1 cellular context compared by ENCODE assay signal in the genomic region with DNA sequence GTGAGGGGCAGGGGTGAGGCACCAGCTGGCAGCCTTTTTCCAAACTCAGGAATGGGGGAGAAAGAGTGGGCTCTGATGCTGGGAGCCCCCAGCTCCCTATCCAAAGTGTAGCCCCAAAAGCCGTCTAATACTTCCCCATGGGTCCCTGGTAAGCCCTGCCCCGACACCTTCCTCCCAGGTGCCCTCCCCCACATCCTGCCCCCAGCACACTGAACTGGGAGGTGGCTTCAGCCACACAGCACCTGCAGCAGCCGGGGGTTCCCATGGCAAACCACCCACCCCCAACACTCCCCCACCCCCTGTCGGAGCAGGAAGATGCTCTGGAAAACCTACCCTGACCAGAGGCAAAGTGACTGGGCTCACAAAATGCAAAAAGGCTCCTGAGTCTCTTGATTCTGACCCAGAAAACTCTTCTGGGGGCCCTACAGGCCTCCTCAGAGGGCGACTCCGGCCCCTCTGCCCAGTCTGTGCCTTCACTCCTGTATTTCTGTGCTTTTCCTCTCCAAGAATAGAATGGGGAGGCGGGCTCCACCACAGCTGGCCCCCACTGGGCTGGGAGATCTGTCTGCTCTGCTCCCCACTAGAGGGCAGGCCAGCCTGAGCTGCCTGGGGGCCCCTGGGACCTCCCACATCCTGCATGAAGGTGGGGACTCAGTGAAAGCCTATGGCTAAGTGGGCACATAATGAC.
TF ChIP-seq lines count a peak whose summit lies in the region.

No MANE protein-coding gene starts in this region.

TF ChIP-seq in H1, 55 proteins besides CTCF, POLR2A, EP300 and RAD21 (continued from another document):
- TF ChIP-seq, protein P1, sequence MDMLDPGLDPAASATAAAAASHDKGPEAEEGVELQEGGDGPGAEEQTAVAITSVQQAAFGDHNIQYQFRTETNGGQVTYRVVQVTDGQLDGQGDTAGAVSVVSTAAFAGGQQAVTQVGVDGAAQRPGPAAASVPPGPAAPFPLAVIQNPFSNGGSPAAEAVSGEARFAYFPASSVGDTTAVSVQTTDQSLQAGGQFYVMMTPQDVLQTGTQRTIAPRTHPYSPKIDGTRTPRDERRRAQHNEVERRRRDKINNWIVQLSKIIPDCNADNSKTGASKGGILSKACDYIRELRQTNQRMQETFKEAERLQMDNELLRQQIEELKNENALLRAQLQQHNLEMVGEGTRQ (IDR thresholded peaks at IDR 0.05; ENCODE audit: low read length), result no peak
- no peak for TF ChIP-seq E2F6 (IDR thresholded peaks at IDR 0.05)
- TF ChIP-seq SIN3A (conservative IDR thresholded peaks at IDR 0.05 in 1 of 2, IDR thresholded peaks at IDR 0.05 in 1 of 2; ENCODE audit: low read depth in 1 of 2, low read length in 2 of 2), result no peak
